In the genomic region with DNA sequence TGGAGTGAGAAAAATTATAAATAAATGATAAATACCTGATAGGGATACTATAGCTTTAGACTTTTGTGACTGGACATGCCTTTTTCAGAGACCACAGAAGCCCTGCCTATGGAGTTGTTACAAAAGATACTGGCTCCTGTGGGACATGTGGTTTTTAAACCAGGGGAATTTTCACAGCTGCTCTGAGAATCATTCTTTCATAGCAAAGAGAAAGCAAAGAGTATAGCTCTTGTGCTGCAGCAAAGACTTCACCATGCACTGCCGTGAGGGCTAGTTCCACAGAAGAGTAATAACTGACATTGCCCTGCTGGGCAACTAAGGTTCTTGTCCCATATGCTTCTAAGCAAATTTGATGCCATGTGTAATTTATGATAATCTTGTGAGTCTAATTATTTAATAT, we compare ENCODE assay signal across 24 cellular contexts.
"Had no signal": no experiment of that assay in that cellular context is flagged by ENCODE, and none has a peak within 500 bp of the region (broad histone marks: within the 10 kb centered on the region; RNA-seq: fewer than 3 reads in every experiment).

No MANE protein-coding gene starts in this region.

- H3K36me3 ChIP-seq: suprapubic skin, transverse colon, uterus had no signal

- DNase-seq: activated CD4-positive, alpha-beta T cell treated with anti-CD3 and anti-CD28 coated beads, Interleukin-2, amount 50 U/mL, for 1 hour; activated CD4-positive, CD25-positive, alpha-beta regulatory T cell treated with anti-CD3 and anti-CD28 coated beads, Interleukin-2, amount 50 U/mL, for 72 hours; activated CD8-positive, alpha-beta memory T cell treated with anti-CD3 and anti-CD28 coated beads, Interleukin-2, amount 50 U/mL, for 4 hours; activated effector memory CD4-positive, alpha-beta T cell treated with Interleukin-2 at 50 U/mL for 16 hours; activated naive CD4-positive, alpha-beta T cell treated with anti-CD3 and anti-CD28 coated beads, Interleukin-2, amount 10 ng/mL, durations not matched to agents 7 days and 5 days; activated naive CD8-positive, alpha-beta T cell treated with anti-CD3 and anti-CD28 coated beads, Interleukin-2, amount 50 U/mL, for 24 hours; activated T-cell treated with anti-CD3 and anti-CD28 coated beads, Interleukin-2, amount 50 U/mL, for 4 hours; aorta; effector CD8-positive, alpha-beta T cell; hypothalamus; midbrain; occipital lobe; stimulated activated CD4-positive, alpha-beta T cell treated with anti-CD3 and anti-CD28 coated beads, Interleukin-15, amount 100 ng/mL, for 24 hours; stimulated activated CD4-positive, alpha-beta T cell treated with anti-CD3 and anti-CD28 coated beads, Interleukin-2, amount 100 ng/mL, for 48 hours; T1000; transverse colon; uterus had no signal

- FAIRE-seq: bronchial epithelial cell, frontal cortex, keratinocyte had no signal

- H3K4me1 ChIP-seq: suprapubic skin, transverse colon, uterus had no signal

- H3K9me3 ChIP-seq: suprapubic skin, transverse colon, uterus had no signal

- H3K27me3 ChIP-seq: suprapubic skin, transverse colon, uterus had no signal

- H3K27ac ChIP-seq: epithelial cell of prostate, skin epidermis, suprapubic skin, transverse colon, uterus had no signal

- ATAC-seq: activated naive CD8-positive, alpha-beta T cell treated with anti-CD3 and anti-CD28 coated beads, Interleukin-2, amount 50 U/mL, for 24 hours; activated T-cell treated with anti-CD3 and anti-CD28 coated beads, Interleukin-2, amount 50 U/mL, for 4 hours had no signal

- H3K4me3 ChIP-seq: lung, skin epidermis, suprapubic skin, transverse colon, uterus had no signal
